Comparison of ENCODE assay signal across 1 cellular context in the genomic region with DNA sequence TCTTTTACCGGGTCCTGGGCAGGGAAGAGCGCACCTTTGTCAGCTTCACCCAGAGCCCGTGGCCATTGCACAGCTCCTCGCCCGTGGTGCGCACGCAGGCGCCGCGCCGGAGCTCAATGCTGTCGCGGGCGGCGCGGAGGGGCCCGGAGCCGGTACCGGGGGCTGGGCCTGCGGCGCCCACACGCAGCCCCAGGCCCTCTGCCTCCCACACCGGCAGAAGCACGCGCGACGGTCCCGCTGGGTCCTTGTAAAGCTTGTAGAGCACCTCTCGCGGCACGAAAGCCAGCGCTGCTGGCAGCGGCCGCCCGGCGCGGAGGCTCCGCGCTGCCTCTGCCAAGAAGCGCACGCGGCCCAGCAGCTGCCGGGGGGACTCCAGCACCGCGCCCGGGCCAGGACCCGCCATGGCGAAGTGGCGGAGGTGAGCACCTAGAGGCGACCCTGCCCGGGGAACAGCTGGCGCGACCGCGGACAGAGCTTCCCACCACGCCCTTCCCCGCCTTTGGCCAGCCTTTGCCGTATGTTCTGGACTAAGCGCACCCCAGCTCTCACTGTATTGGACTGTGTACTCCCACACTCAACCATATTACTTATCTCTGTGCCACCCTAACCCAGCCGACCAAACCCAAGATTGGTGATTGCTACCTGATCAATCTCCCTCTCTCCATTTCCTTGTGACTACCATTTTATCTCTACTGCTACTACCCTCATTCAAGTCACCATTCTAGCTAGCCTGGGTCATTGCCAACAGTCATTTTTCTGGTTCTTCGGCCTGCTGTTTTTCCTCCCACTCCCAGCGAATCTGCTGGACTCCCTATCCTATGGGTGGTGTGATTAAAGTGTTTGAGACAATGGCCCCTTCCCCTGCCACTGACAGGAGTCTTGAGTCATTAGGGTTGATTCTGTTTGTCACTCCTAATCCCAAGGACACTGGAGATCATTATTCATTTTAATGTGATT.
TF ChIP-seq lines count a peak whose summit lies in the region.

A gene (minus strand): TSS at position 470 of the 957 bp plus-strand sequence. CDS start 67 bp downstream, at position 403.

TF ChIP-seq in GM12878, 131 proteins besides CTCF, POLR2A, EP300 and RAD21 (continued from another document and continues in another):
- TF ChIP-seq RB1 (IDR thresholded peaks at IDR 0.05; ENCODE audit: borderline replicate concordance) (peak; percentile 59; the same call in 1 of the 2 replicates), CREM (IDR thresholded peaks at IDR 0.05; ENCODE audit: low read depth) (peak; percentile 38; the same call in 1 of the 2 replicates), KAT2A (conservative IDR thresholded peaks at IDR 0.05; ENCODE audit: control insufficient read depth, low read depth, low read length) (no peak), NBN (IDR thresholded peaks at IDR 0.05) (peak; percentile 49; the same call in 1 of the 2 replicates), HCFC1 (IDR thresholded peaks at IDR 0.05; ENCODE audit: low read length) (0 out of 2 replicates have a peak, but pooled peaks have one; percentile 36), EGR1 (IDR thresholded peaks at IDR 0.05; ENCODE audit: borderline replicate concordance in 1 of 2, low read depth in 2 of 2, low read length in 2 of 2) (peak in 1 of 2 experiments; percentile 66; a peak in 2 of 3 replicates), JUND (IDR thresholded peaks at IDR 0.05; ENCODE audit: low read depth, low read length) (no peak), HDGF (IDR thresholded peaks at IDR 0.05) (peak; percentile 93), BHLHE40 (IDR thresholded peaks at IDR 0.05; ENCODE audit: borderline replicate concordance in 1 of 2, low read depth in 2 of 2, low read length in 1 of 2) (peak in 1 of 2 experiments; percentile 55; a peak in 1 of 4 replicates), SMAD1 (IDR thresholded peaks at IDR 0.05; ENCODE audit: low read depth, partially characterized antibody) (no peak), DPF2 (IDR thresholded peaks at IDR 0.05) (peak; percentile 45; the same call in 1 of the 2 replicates), NFXL1 (IDR thresholded peaks at IDR 0.05; ENCODE audit: borderline replicate concordance) (no peak), TCF12 (IDR thresholded peaks at IDR 0.05; ENCODE audit: low read depth, low read length) (peak; percentile 84), GATAD2B (conservative IDR thresholded peaks at IDR 0.05; ENCODE audit: low read depth) (peak; percentile 65), YY1 (IDR thresholded peaks at IDR 0.05; ENCODE audit: low read depth, low read length) (peak; percentile 91), NR2F1 (conservative IDR thresholded peaks at IDR 0.05) (peak; percentile 69), TCF3 (IDR thresholded peaks at IDR 0.05; ENCODE audit: borderline replicate concordance, insufficient read depth, low read depth, low read length) (peak; percentile 93), CBFB (IDR thresholded peaks at IDR 0.05; ENCODE audit: low read depth) (0 out of 2 replicates have a peak, but pooled peaks have one; percentile 42)
- TF ChIP-seq, protein P1, sequence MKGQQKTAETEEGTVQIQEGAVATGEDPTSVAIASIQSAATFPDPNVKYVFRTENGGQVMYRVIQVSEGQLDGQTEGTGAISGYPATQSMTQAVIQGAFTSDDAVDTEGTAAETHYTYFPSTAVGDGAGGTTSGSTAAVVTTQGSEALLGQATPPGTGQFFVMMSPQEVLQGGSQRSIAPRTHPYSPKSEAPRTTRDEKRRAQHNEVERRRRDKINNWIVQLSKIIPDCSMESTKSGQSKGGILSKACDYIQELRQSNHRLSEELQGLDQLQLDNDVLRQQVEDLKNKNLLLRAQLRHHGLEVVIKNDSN (IDR thresholded peaks at IDR 0.05; ENCODE audit: borderline replicate concordance, extremely low read length, insufficient read depth, low read depth, low read length): peak; percentile 14
- TF ChIP-seq, protein P2, sequence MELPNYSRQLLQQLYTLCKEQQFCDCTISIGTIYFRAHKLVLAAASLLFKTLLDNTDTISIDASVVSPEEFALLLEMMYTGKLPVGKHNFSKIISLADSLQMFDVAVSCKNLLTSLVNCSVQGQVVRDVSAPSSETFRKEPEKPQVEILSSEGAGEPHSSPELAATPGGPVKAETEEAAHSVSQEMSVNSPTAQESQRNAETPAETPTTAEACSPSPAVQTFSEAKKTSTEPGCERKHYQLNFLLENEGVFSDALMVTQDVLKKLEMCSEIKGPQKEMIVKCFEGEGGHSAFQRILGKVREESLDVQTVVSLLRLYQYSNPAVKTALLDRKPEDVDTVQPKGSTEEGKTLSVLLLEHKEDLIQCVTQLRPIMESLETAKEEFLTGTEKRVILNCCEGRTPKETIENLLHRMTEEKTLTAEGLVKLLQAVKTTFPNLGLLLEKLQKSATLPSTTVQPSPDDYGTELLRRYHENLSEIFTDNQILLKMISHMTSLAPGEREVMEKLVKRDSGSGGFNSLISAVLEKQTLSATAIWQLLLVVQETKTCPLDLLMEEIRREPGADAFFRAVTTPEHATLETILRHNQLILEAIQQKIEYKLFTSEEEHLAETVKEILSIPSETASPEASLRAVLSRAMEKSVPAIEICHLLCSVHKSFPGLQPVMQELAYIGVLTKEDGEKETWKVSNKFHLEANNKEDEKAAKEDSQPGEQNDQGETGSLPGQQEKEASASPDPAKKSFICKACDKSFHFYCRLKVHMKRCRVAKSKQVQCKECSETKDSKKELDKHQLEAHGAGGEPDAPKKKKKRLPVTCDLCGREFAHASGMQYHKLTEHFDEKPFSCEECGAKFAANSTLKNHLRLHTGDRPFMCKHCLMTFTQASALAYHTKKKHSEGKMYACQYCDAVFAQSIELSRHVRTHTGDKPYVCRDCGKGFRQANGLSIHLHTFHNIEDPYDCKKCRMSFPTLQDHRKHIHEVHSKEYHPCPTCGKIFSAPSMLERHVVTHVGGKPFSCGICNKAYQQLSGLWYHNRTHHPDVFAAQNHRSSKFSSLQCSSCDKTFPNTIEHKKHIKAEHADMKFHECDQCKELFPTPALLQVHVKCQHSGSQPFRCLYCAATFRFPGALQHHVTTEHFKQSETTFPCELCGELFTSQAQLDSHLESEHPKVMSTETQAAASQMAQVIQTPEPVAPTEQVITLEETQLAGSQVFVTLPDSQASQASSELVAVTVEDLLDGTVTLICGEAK (IDR thresholded peaks at IDR 0.05; ENCODE audit: borderline replicate concordance): peak; percentile 52; the same call in 1 of the 2 replicates
- TF ChIP-seq, protein P3, sequence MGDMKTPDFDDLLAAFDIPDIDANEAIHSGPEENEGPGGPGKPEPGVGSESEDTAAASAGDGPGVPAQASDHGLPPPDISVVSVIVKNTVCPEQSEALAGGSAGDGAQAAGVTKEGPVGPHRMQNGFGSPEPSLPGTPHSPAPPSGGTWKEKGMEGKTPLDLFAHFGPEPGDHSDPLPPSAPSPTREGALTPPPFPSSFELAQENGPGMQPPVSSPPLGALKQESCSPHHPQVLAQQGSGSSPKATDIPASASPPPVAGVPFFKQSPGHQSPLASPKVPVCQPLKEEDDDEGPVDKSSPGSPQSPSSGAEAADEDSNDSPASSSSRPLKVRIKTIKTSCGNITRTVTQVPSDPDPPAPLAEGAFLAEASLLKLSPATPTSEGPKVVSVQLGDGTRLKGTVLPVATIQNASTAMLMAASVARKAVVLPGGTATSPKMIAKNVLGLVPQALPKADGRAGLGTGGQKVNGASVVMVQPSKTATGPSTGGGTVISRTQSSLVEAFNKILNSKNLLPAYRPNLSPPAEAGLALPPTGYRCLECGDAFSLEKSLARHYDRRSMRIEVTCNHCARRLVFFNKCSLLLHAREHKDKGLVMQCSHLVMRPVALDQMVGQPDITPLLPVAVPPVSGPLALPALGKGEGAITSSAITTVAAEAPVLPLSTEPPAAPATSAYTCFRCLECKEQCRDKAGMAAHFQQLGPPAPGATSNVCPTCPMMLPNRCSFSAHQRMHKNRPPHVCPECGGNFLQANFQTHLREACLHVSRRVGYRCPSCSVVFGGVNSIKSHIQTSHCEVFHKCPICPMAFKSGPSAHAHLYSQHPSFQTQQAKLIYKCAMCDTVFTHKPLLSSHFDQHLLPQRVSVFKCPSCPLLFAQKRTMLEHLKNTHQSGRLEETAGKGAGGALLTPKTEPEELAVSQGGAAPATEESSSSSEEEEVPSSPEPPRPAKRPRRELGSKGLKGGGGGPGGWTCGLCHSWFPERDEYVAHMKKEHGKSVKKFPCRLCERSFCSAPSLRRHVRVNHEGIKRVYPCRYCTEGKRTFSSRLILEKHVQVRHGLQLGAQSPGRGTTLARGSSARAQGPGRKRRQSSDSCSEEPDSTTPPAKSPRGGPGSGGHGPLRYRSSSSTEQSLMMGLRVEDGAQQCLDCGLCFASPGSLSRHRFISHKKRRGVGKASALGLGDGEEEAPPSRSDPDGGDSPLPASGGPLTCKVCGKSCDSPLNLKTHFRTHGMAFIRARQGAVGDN (IDR thresholded peaks at IDR 0.05): 0 out of 2 replicates have a peak, but pooled peaks have one; percentile 24
- TF ChIP-seq, protein P4, sequence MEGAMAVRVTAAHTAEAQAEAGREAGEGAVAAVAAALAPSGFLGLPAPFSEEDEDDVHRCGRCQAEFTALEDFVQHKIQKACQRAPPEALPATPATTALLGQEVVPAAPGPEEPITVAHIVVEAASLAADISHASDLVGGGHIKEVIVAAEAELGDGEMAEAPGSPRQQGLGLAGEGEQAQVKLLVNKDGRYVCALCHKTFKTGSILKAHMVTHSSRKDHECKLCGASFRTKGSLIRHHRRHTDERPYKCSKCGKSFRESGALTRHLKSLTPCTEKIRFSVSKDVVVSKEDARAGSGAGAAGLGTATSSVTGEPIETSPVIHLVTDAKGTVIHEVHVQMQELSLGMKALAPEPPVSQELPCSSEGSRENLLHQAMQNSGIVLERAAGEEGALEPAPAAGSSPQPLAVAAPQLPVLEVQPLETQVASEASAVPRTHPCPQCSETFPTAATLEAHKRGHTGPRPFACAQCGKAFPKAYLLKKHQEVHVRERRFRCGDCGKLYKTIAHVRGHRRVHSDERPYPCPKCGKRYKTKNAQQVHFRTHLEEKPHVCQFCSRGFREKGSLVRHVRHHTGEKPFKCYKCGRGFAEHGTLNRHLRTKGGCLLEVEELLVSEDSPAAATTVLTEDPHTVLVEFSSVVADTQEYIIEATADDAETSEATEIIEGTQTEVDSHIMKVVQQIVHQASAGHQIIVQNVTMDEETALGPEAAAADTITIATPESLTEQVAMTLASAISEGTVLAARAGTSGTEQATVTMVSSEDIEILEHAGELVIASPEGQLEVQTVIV (IDR thresholded peaks at IDR 0.05; ENCODE audit: borderline replicate concordance, partially characterized antibody): no peak
- TF ChIP-seq, protein P5, sequence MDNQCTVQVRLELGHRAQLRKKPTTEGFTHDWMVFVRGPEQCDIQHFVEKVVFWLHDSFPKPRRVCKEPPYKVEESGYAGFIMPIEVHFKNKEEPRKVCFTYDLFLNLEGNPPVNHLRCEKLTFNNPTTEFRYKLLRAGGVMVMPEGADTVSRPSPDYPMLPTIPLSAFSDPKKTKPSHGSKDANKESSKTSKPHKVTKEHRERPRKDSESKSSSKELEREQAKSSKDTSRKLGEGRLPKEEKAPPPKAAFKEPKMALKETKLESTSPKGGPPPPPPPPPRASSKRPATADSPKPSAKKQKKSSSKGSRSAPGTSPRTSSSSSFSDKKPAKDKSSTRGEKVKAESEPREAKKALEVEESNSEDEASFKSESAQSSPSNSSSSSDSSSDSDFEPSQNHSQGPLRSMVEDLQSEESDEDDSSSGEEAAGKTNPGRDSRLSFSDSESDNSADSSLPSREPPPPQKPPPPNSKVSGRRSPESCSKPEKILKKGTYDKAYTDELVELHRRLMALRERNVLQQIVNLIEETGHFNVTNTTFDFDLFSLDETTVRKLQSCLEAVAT (IDR thresholded peaks at IDR 0.05): 0 out of 2 replicates have a peak, but pooled peaks have one; percentile 16
- TF ChIP-seq, protein P6, sequence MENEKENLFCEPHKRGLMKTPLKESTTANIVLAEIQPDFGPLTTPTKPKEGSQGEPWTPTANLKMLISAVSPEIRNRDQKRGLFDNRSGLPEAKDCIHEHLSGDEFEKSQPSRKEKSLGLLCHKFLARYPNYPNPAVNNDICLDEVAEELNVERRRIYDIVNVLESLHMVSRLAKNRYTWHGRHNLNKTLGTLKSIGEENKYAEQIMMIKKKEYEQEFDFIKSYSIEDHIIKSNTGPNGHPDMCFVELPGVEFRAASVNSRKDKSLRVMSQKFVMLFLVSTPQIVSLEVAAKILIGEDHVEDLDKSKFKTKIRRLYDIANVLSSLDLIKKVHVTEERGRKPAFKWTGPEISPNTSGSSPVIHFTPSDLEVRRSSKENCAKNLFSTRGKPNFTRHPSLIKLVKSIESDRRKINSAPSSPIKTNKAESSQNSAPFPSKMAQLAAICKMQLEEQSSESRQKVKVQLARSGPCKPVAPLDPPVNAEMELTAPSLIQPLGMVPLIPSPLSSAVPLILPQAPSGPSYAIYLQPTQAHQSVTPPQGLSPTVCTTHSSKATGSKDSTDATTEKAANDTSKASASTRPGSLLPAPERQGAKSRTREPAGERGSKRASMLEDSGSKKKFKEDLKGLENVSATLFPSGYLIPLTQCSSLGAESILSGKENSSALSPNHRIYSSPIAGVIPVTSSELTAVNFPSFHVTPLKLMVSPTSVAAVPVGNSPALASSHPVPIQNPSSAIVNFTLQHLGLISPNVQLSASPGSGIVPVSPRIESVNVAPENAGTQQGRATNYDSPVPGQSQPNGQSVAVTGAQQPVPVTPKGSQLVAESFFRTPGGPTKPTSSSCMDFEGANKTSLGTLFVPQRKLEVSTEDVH (IDR thresholded peaks at IDR 0.05; ENCODE audit: low read depth, partially characterized antibody): no peak
- TF ChIP-seq, protein P7, sequence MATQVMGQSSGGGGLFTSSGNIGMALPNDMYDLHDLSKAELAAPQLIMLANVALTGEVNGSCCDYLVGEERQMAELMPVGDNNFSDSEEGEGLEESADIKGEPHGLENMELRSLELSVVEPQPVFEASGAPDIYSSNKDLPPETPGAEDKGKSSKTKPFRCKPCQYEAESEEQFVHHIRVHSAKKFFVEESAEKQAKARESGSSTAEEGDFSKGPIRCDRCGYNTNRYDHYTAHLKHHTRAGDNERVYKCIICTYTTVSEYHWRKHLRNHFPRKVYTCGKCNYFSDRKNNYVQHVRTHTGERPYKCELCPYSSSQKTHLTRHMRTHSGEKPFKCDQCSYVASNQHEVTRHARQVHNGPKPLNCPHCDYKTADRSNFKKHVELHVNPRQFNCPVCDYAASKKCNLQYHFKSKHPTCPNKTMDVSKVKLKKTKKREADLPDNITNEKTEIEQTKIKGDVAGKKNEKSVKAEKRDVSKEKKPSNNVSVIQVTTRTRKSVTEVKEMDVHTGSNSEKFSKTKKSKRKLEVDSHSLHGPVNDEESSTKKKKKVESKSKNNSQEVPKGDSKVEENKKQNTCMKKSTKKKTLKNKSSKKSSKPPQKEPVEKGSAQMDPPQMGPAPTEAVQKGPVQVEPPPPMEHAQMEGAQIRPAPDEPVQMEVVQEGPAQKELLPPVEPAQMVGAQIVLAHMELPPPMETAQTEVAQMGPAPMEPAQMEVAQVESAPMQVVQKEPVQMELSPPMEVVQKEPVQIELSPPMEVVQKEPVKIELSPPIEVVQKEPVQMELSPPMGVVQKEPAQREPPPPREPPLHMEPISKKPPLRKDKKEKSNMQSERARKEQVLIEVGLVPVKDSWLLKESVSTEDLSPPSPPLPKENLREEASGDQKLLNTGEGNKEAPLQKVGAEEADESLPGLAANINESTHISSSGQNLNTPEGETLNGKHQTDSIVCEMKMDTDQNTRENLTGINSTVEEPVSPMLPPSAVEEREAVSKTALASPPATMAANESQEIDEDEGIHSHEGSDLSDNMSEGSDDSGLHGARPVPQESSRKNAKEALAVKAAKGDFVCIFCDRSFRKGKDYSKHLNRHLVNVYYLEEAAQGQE (IDR thresholded peaks at IDR 0.05; ENCODE audit: low read depth, low read length): 0 out of 2 replicates have a peak, but pooled peaks have one; percentile 24
